21 cellular contexts compared by ENCODE assay signal in the genomic region with DNA sequence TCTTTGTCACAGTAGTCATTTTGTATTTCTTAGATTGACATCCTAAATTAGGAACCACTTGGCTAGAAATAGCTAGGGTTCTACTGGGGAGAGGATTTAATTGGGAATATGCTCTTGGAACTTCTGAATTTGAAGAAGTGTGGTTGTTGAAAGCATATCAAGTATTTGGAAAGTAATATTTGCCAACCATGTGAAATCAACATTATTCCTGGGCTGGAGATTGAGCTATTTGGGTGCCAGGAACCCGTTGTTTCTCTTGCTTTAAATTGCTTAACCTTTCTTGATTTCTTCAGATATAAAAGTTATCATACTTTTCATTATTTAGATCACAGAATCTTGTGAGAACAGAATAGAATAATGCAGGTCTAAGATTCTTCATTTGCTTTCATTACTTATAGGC.
"Had no signal": no experiment of that assay in that cellular context is flagged by ENCODE, and none has a peak within 500 bp of the region (broad histone marks: within the 10 kb centered on the region; RNA-seq: fewer than 3 reads in every experiment).

No MANE protein-coding gene starts in this region.

- H3K27ac ChIP-seq: cardiac muscle cell, KMS-11 had no signal

- H3K4me2 ChIP-seq: KMS-11 had no signal

- H3K9me3 Mint-ChIP-seq: activated B cell treated with CpG ODN at 0.5 μM for 24 hours; activated CD4-positive, alpha-beta memory T cell treated with anti-CD3 and anti-CD28 coated beads, Interleukin-2, amount 10 ng/mL, durations not matched to agents 7 days and 5 days; activated naive CD4-positive, alpha-beta T cell treated with anti-CD3 and anti-CD28 coated beads, Interleukin-2, amount 50 U/mL, for 24 hours; brain had no signal

- H3K36me3 ChIP-seq: cardiac muscle cell had no signal

- H3K27me3 Mint-ChIP-seq: activated CD4-positive, alpha-beta memory T cell treated with anti-CD3 and anti-CD28 coated beads, Interleukin-2, amount 10 ng/mL, durations not matched to agents 7 days and 5 days had no signal

- H3K4me3 ChIP-seq: cardiac muscle cell had no signal

- H3K9ac ChIP-seq: KMS-11 had no signal

- H3K27ac Mint-ChIP-seq: activated B cell treated with CpG ODN at 0.5 μM for 24 hours; activated CD4-positive, alpha-beta memory T cell treated with anti-CD3 and anti-CD28 coated beads, Interleukin-2, amount 10 ng/mL, durations not matched to agents 7 days and 5 days; activated naive CD4-positive, alpha-beta T cell treated with anti-CD3 and anti-CD28 coated beads, Interleukin-2, amount 50 U/mL, for 24 hours; brain; T-helper 17 cell had no signal

- H3K4me1 Mint-ChIP-seq: activated B cell treated with CpG ODN at 0.5 μM for 24 hours; activated CD4-positive, alpha-beta memory T cell treated with anti-CD3 and anti-CD28 coated beads, Interleukin-2, amount 10 ng/mL, durations not matched to agents 7 days and 5 days; activated naive CD4-positive, alpha-beta T cell treated with anti-CD3 and anti-CD28 coated beads, Interleukin-2, amount 50 U/mL, for 24 hours; brain had no signal

- H3K27me3 ChIP-seq: cardiac muscle cell had no signal

- H3K36me3 Mint-ChIP-seq: activated naive CD4-positive, alpha-beta T cell treated with anti-CD3 and anti-CD28 coated beads, Interleukin-2, amount 50 U/mL, for 24 hours; brain had no signal

- H3K4me3 Mint-ChIP-seq: activated B cell treated with CpG ODN at 0.5 μM for 24 hours; activated CD4-positive, alpha-beta memory T cell treated with anti-CD3 and anti-CD28 coated beads, Interleukin-2, amount 10 ng/mL, durations not matched to agents 7 days and 5 days; activated naive CD4-positive, alpha-beta T cell treated with anti-CD3 and anti-CD28 coated beads, Interleukin-2, amount 50 U/mL, for 24 hours; brain; T-helper 17 cell had no signal

- DNase-seq: activated B cell treated with CpG ODN at 0.5 μM for 24 hours; activated CD4-positive, alpha-beta memory T cell treated with anti-CD3 and anti-CD28 coated beads, Interleukin-2, amount 10 ng/mL, durations not matched to agents 7 days and 5 days; activated CD4-positive, alpha-beta T cell treated with anti-CD3 and anti-CD28 coated beads, Interleukin-2, amount 50 U/mL, for 1 hour; activated T-cell treated with anti-CD3 and anti-CD28 coated beads for 4 hours; amniotic stem cell; MV-4-11; NCI-H1092 treated with DMSO at 0.1 percent for 48 hours; NCI-H1417 treated with DMSO at 0.1 percent for 48 hours; NCI-H1694; NCI-H2029; NCI-H345; NCI-H510A; NCI-H526 treated with DMSO at 0.1 percent for 48 hours; NCI-H82; SIG-M5; T-helper 17 cell; T-helper 9 cell had no signal

- ATAC-seq: T-helper 17 cell had no signal
